Comparison of ENCODE assay signal across 10 cellular contexts in genomic region chr6:6890400-6890858, GRCh38.
A peak's percentile ranks its signal among the peaks of the same experiment; 100 is the strongest.
DNase-seq lines count a peak whose midpoint lies in the region; ATAC-seq and TF ChIP-seq lines count a peak whose summit lies in the region.
"Had no signal": no experiment of that assay in that cellular context is flagged by ENCODE, and none has a peak within 500 bp of the region (broad histone marks: within the 10 kb centered on the region; RNA-seq: fewer than 3 reads in every experiment).

No MANE protein-coding gene starts in this region.

- no peak overlapping the region for H3K4me3 Mint-ChIP-seq in natural killer cell treated with Interleukin-12 subunit alpha and Interleukin-12 subunit beta and Interleukin-15 and Interleukin-18, amount 100 ng/mL, for 72 hours
- H3K4me3 Mint-ChIP-seq: activated naive CD8-positive, alpha-beta T cell had no signal

- peak in 74 of 76 experiments; percentile 23 to 94 (median 76) for DNase-seq in HUDEP-2 (lab: John Stamatoyannopoulos, UW; ENCODE audit: unreplicated experiment in 76 of 76)
- peak; percentile 70 for DNase-seq in SKM-1 (lab: John Stamatoyannopoulos, UW; ENCODE audit: unreplicated experiment)
- DNase-seq in left ventricle myocardium superior = peak; percentile 71
- DNase-seq in breast epithelium (ENCODE audit: low spot score in 2 of 2) = no peak
- no peak for DNase-seq in natural killer cell treated with Interleukin-12 subunit alpha and Interleukin-12 subunit beta and Interleukin-15 and Interleukin-18, amount 100 ng/mL, for 72 hours (ENCODE audit: low spot score)
- DNase-seq in caudate nucleus (lab: John Stamatoyannopoulos, UW) = no peak

- intact Hi-C loops in left ventricle myocardium superior (cut with micrococcal nuclease) (no loop called here), breast epithelium (cut with DNase I; ENCODE audit: low total_unique reads) (no loop called here)

- H3K27me3 ChIP-seq in skeletal muscle tissue (ENCODE audit: control insufficient read depth in 3 of 3, insufficient read depth in 3 of 3, low read length in 3 of 3) (no peaks in the 10 kb centered on the region), breast epithelium (no peaks in the 10 kb centered on the region)

- H3K4me1 Mint-ChIP-seq in natural killer cell treated with Interleukin-12 subunit alpha and Interleukin-12 subunit beta and Interleukin-15 and Interleukin-18, amount 100 ng/mL, for 72 hours (ENCODE audit: low read depth in 2 of 2) = peaks cover 0 to 2% of the 10 kb centered on the region in 2 donors

- TF ChIP-seq CTCF in breast epithelium (IDR thresholded peaks at IDR 0.05) = no peak

- no peaks in the 10 kb centered on the region for H3K9me3 Mint-ChIP-seq in natural killer cell treated with Interleukin-12 subunit alpha and Interleukin-12 subunit beta and Interleukin-15 and Interleukin-18, amount 100 ng/mL, for 72 hours

- ATAC-seq in left ventricle myocardium superior (peak; percentile 51), GM19395 (IDR thresholded peaks at IDR 0.05; ENCODE audit: unreplicated experiment) (no peak)
- no peak for ATAC-seq in natural killer cell treated with Interleukin-12 subunit alpha and Interleukin-12 subunit beta and Interleukin-15 and Interleukin-18, amount 100 ng/mL, for 72 hours

- H3K9ac ChIP-seq in skeletal muscle tissue (ENCODE audit: low read depth in 1 of 3, low read length in 3 of 3) = peak overlapping the region in 2 of 3 donors; percentile 65 to 70

- H3K36me3 ChIP-seq in skeletal muscle tissue (ENCODE audit: control insufficient read depth in 3 of 3, insufficient read depth in 3 of 3, low read length in 3 of 3) (no peaks in the 10 kb centered on the region), breast epithelium (no peaks in the 10 kb centered on the region)
- H3K36me3 ChIP-seq: HAP-1 had no signal

- H3K27ac Mint-ChIP-seq in natural killer cell treated with Interleukin-12 subunit alpha and Interleukin-12 subunit beta and Interleukin-15 and Interleukin-18, amount 100 ng/mL, for 72 hours = no peak overlapping the region
- H3K27ac Mint-ChIP-seq: activated naive CD8-positive, alpha-beta T cell had no signal

- H3K4me1 ChIP-seq in skeletal muscle tissue (ENCODE audit: control insufficient read depth in 3 of 3, insufficient read depth in 3 of 3, low read length in 3 of 3) = peaks cover 35 to 60% (median 48%) of the 10 kb centered on the region in 3 donors
- no peaks in the 10 kb centered on the region for H3K4me1 ChIP-seq in breast epithelium
- H3K4me1 ChIP-seq: HAP-1 had no signal

- H3K4me3 ChIP-seq in skeletal muscle tissue (ENCODE audit: low read length in 3 of 3) (peak overlapping the region; percentile 30 to 49 (median 37)), breast epithelium (no peak overlapping the region)
- H3K4me3 ChIP-seq: HAP-1 had no signal

- H3K36me3 Mint-ChIP-seq in natural killer cell treated with Interleukin-12 subunit alpha and Interleukin-12 subunit beta and Interleukin-15 and Interleukin-18, amount 100 ng/mL, for 72 hours = no peaks in the 10 kb centered on the region
- H3K36me3 Mint-ChIP-seq: activated naive CD8-positive, alpha-beta T cell had no signal

- TF ChIP-seq POLR2A in breast epithelium (IDR thresholded peaks at IDR 0.05) = no peak

- H3K27me3 Mint-ChIP-seq in natural killer cell treated with Interleukin-12 subunit alpha and Interleukin-12 subunit beta and Interleukin-15 and Interleukin-18, amount 100 ng/mL, for 72 hours = peaks cover 0 to 5% of the 10 kb centered on the region in 2 donors
- H3K27me3 Mint-ChIP-seq: activated naive CD8-positive, alpha-beta T cell had no signal

- no peaks in the 10 kb centered on the region for H3K9me3 ChIP-seq in skeletal muscle tissue (ENCODE audit: control insufficient read depth in 3 of 3, low read length in 3 of 3)
- no peaks in the 10 kb centered on the region for H3K9me3 ChIP-seq in breast epithelium
- H3K9me3 ChIP-seq: HAP-1 had no signal

- H3K27ac ChIP-seq in skeletal muscle tissue (ENCODE audit: low read depth, low read length) (peak overlapping the region; percentile 50), breast epithelium (no peak overlapping the region), caudate nucleus (ENCODE audit: low read depth, low read length) (no peak overlapping the region)

Comparison
In these comparisons a context has a peak if more than half of its experiments do, and no peak if none do; other contexts are left out.
1. DNase-seq: peak in HUDEP-2 (74 of 76), SKM-1 (single experiment) and left ventricle myocardium superior (single experiment); none in breast epithelium (0 of 2), natural killer cell treated with Interleukin-12 subunit alpha and Interleukin-12 subunit beta and Interleukin-15 and Interleukin-18, amount 100 ng/mL, for 72 hours (single experiment) and caudate nucleus (0 of 61).
2. H3K4me3 ChIP-seq: peak in skeletal muscle tissue (3 of 3); none in breast epithelium (0 of 3).